ENCODE assay signal across 16 cellular contexts in genomic region chrX:110417128-110417527, GRCh38. TPM values are rescaled to one million over a fixed set of nuclear protein-coding genes. Genes with fewer than 3 reads are reported as not detected.
DNase-seq lines count a peak whose midpoint lies in the region; ATAC-seq and TF ChIP-seq lines count a peak whose summit lies in the region.
"Had no signal": no experiment of that assay in that cellular context is flagged by ENCODE, and none has a peak within 500 bp of the region (broad histone marks: within the 10 kb centered on the region; RNA-seq: fewer than 3 reads in every experiment).

No MANE protein-coding gene starts in this region.

- H3K27ac Mint-ChIP-seq in HFFc6 (peak overlapping the region; percentile 74), progenitor cell of endocrine pancreas (no peak overlapping the region), T-cell (no peak overlapping the region)
- H3K27ac Mint-ChIP-seq: CD8-positive, alpha-beta T cell had no signal

- POLR2A ChIA-PET in T-cell (lab: Charles Lee) = interaction anchor here in 1 of 2 donors (0.6 kb wide), 1 partner anchor 187 kb away, joined by 3 read pairs; no protein-coding TSS in a partner anchor

- H3K79me2 ChIP-seq in hepatocyte = no peaks in the 10 kb centered on the region

- H3K27me3 Mint-ChIP-seq in HFFc6 (ENCODE audit: insufficient read depth) (peaks cover 3% of the 10 kb centered on the region), progenitor cell of endocrine pancreas (no peaks in the 10 kb centered on the region), T-cell (peaks cover 2 to 36% of the 10 kb centered on the region in 2 donors)

- H3K27ac ChIP-seq in hepatocyte = peak overlapping the region; percentile 34

- H3K4me1 ChIP-seq in hepatocyte (ENCODE audit: insufficient read depth) = peaks cover 13% of the 10 kb centered on the region

- CTCF ChIA-PET in T-cell (lab: Charles Lee) = interaction anchor here in 1 of 2 donors (2.1 kb wide), 1 partner anchor 9 kb away, joined by 5 read pairs; no protein-coding TSS in a partner anchor

- 79% methylated on average over 4 of the region's 4 CpGs for WGBS in hepatocyte (ENCODE audit: low lambda C conversion rate, missing lambda C conversion rate)

- H3K9me3 ChIP-seq in hepatocyte (ENCODE audit: low read depth) = no peaks in the 10 kb centered on the region

- no peaks in the 10 kb centered on the region for H3K36me3 Mint-ChIP-seq in HFFc6 (ENCODE audit: low read depth)
- no peaks in the 10 kb centered on the region for H3K36me3 Mint-ChIP-seq in progenitor cell of endocrine pancreas (ENCODE audit: insufficient read depth)
- H3K36me3 Mint-ChIP-seq in T-cell = no peaks in the 10 kb centered on the region
- H3K36me3 Mint-ChIP-seq: CD8-positive, alpha-beta T cell had no signal

- H4K20me1 ChIP-seq in hepatocyte (ENCODE audit: insufficient read depth, poor library complexity, severe bottlenecking) = no peaks in the 10 kb centered on the region

- TF ChIP-seq CTCF in HFFc6 (IDR thresholded peaks at IDR 0.05) = no peak
- no peak for TF ChIP-seq CTCF in hepatocyte (IDR thresholded peaks at IDR 0.05; ENCODE audit: poor library complexity)
- no peak for TF ChIP-seq CTCF in progenitor cell of endocrine pancreas (IDR thresholded peaks at IDR 0.05; ENCODE audit: unreplicated experiment)

- H2AFZ ChIP-seq in hepatocyte = no peak overlapping the region

- H3K9me3 Mint-ChIP-seq in HFFc6 (no peaks in the 10 kb centered on the region), progenitor cell of endocrine pancreas (ENCODE audit: low read depth) (no peaks in the 10 kb centered on the region), T-cell (no peaks in the 10 kb centered on the region)
- H3K9me3 Mint-ChIP-seq: CD8-positive, alpha-beta T cell had no signal

- H3K4me3 Mint-ChIP-seq in HFFc6 (no peak overlapping the region), progenitor cell of endocrine pancreas (ENCODE audit: low read depth) (no peak overlapping the region), T-cell (no peak overlapping the region)
- H3K4me3 Mint-ChIP-seq: CD8-positive, alpha-beta T cell had no signal

- H3K36me3 ChIP-seq in hepatocyte (replicated peaks; ENCODE audit: insufficient read depth, low read depth) = no peaks in the 10 kb centered on the region

- no peaks in the 10 kb centered on the region for H3K27me3 ChIP-seq in hepatocyte

- no peak overlapping the region for H3K4me2 ChIP-seq in hepatocyte

- no peaks in the 10 kb centered on the region for H3K9me2 ChIP-seq in hepatocyte (replicated peaks; ENCODE audit: insufficient read depth)

- no peak overlapping the region for H3K4me3 ChIP-seq in hepatocyte

- no peak for DNase-seq in HFFc6
- DNase-seq in SK-N-DZ (ENCODE audit: low spot score) = peak; percentile 88
- DNase-seq in hepatocyte (ENCODE audit: low spot score) = no peak
- DNase-seq in pons (ENCODE audit: low spot score) = peak; percentile 37
- no peak for DNase-seq in NCI-H748 (lab: John Stamatoyannopoulos, UW; ENCODE audit: unreplicated experiment)
- no peak for DNase-seq in progenitor cell of endocrine pancreas (ENCODE audit: low spot score, unreplicated experiment)
- DNase-seq in T-cell = no peak
- DNase-seq: ACHN; CD8-positive, alpha-beta T cell; GDM1; Kasumi-1; NCI-H1694; NCI-H2081 treated with DMSO at 0.1 percent for 48 hours; NCI-H510A; Right ventricle myocardium superior had no signal

- ATAC-seq in T-cell (replicated peaks in 1 of 4) = no peak
- ATAC-seq: CD8-positive, alpha-beta T cell had no signal

- H3K4me1 Mint-ChIP-seq in HFFc6 (ENCODE audit: low read depth) = peaks cover 78% of the 10 kb centered on the region
- H3K4me1 Mint-ChIP-seq in progenitor cell of endocrine pancreas (ENCODE audit: low read depth) = peaks cover 30% of the 10 kb centered on the region
- H3K4me1 Mint-ChIP-seq in T-cell = peaks cover 2 to 10% (median 3%) of the 10 kb centered on the region in 3 donors

RNA-seq across cellular contexts. Expression of gene RTL9, which starts 58.5 kb away (rescaled TPM):
- total RNA-seq in HFFc6 (2021; fragmentation: NEBNext Ultra II Directional; extraction: Animal tissue kit (Norgen Biotek cat#: 25700)) = under 1 TPM; 0.24 to 0.48 (median 0.32) TPM
- 0.42 and 0.83 TPM in 2 replicates for polyA plus RNA-seq in SK-N-DZ (2014; cell fraction: cytosol; rRNA removed)
- 0.73 and 1.5 TPM in 2 replicates for polyA plus RNA-seq in SK-N-DZ (2014; cell fraction: nucleus; rRNA removed)
- total RNA-seq in hepatocyte = 2.7 and 2.9 TPM in 2 replicates
- polyA plus RNA-seq in hepatocyte = 0.65 and 1.3 TPM in 2 replicates
- total RNA-seq in progenitor cell of endocrine pancreas = 1.4 and 1.5 TPM in 2 replicates
- not detected for total RNA-seq in T-cell
- total RNA-seq: CD8-positive, alpha-beta T cell; MCF 10A had no signal

Comparison
In these comparisons a context has a peak if more than half of its experiments do, and no peak if none do; other contexts are left out.
1. DNase-seq: peak in SK-N-DZ (single experiment) and pons (single experiment); none in HFFc6 (single experiment), hepatocyte (single experiment), NCI-H748 (single experiment), progenitor cell of endocrine pancreas (single experiment) and T-cell (0 of 34).